ENCODE assay signal across 8 cellular contexts in genomic region chr2:96010320-96011128, GRCh38. TPM values are rescaled to one million over a fixed set of nuclear protein-coding genes. Genes with fewer than 3 reads are reported as not detected.
DNase-seq lines count a peak whose midpoint lies in the region; ATAC-seq, FAIRE-seq and TF ChIP-seq lines count a peak whose summit lies in the region.
"Not testable (repeated sequence)": the region's sequence is repeated elsewhere in the genome, so short reads cannot be mapped to it uniquely, and the experiment has no call there.

No MANE protein-coding gene starts in this region.

- peak overlapping the region; percentile 60; the same call in 1 of the 2 replicates for H3K27ac Mint-ChIP-seq in WTC11
- peak overlapping the region; percentile 81 for H3K27ac Mint-ChIP-seq in stimulated activated effector memory CD8-positive, alpha-beta T cell treated with anti-CD3 and anti-CD28 coated beads, Interleukin-12 subunit alpha, Interleukin-12 subunit beta, amount 100 ng/mL, for 72 hours

- peak overlapping the region; percentile 68 for H3K4me3 ChIP-seq in DOHH2 (ENCODE audit: low read length)
- peak overlapping the region; percentile 55 for H3K4me3 ChIP-seq in GM12878
- peak overlapping the region; percentile 32 to 76 (median 64) for H3K4me3 ChIP-seq in heart right ventricle

- not testable (repeated sequence) for H3K36me3 ChIP-seq in DOHH2 (ENCODE audit: control insufficient read depth, low read length); GM12878 (ENCODE audit: control insufficient read depth in 2 of 2, insufficient read depth in 2 of 2, low read length in 1 of 2); heart right ventricle

- H2AFZ ChIP-seq in GM12878 (ENCODE audit: control insufficient read depth, low read depth, low read length): peak overlapping the region; percentile 71

- peak; percentile 54 for FAIRE-seq in GM12878 (lab: Jason Lieb, UNC)

- in situ Hi-C loops in GM12878 (cut with MboI): loop anchor here (10.0 to 25.0 kb wide), 2 partner anchors 64 to 252 kb away; partner anchors contain the start of genes CIAO1 and TMEM127

- under 1% methylated on average over 32 of the region's 65 CpGs for WGBS in GM12878 (ENCODE audit: insufficient coverage, insufficient replicate concordance, low lambda C conversion rate, missing lambda C conversion rate)
- WGBS in heart right ventricle, 2 donors: 0 to 1% methylated on average over 22 to 34 of the region's 65 CpGs

- ATAC-seq in GM21529 (IDR thresholded peaks at IDR 0.05; ENCODE audit: unreplicated experiment) (peak; percentile 98), HG03565 (IDR thresholded peaks at IDR 0.05; ENCODE audit: unreplicated experiment) (peak; percentile 93), WTC11 (peak; percentile 96), GM12878 (peak; percentile 98), heart right ventricle (peak; percentile 98 to 100 (median 99)), omental fat pad (ENCODE audit: low FRiP score) (peak; percentile 99)
- ATAC-seq in stimulated activated effector memory CD8-positive, alpha-beta T cell treated with anti-CD3 and anti-CD28 coated beads, Interleukin-12 subunit alpha, Interleukin-12 subunit beta, amount 100 ng/mL, for 72 hours: peak; percentile 99

- POLR2A ChIA-PET in WTC11 (lab: Charles Lee); GM12878 (lab: Charles Lee): not testable (repeated sequence)

- not testable (repeated sequence) for H3K36me3 Mint-ChIP-seq in WTC11; stimulated activated effector memory CD8-positive, alpha-beta T cell treated with anti-CD3 and anti-CD28 coated beads, Interleukin-12 subunit alpha, Interleukin-12 subunit beta, amount 100 ng/mL, for 72 hours

- RAD21 ChIA-PET in GM12878 (lab: Charles Lee; ENCODE audit: unreplicated experiment): not testable (repeated sequence)

- H4K20me1 ChIP-seq in DOHH2 (ENCODE audit: control insufficient read depth, insufficient read depth, low read depth, low read length); GM12878 (ENCODE audit: control insufficient read depth, insufficient read depth): not testable (repeated sequence)

- intact Hi-C loops in GM12878 (cut with micrococcal nuclease; ENCODE audit: unreplicated experiment); heart right ventricle (cut with DNase I): not testable (repeated sequence)

- not testable (repeated sequence) for H3K9ac ChIP-seq in GM12878 (ENCODE audit: control insufficient read depth, insufficient read depth, low read length)

- not testable (repeated sequence) for H3K4me1 Mint-ChIP-seq in WTC11; stimulated activated effector memory CD8-positive, alpha-beta T cell treated with anti-CD3 and anti-CD28 coated beads, Interleukin-12 subunit alpha, Interleukin-12 subunit beta, amount 100 ng/mL, for 72 hours

- not testable (repeated sequence) for H3K4me1 ChIP-seq in DOHH2 (ENCODE audit: control insufficient read depth, low read length); GM12878 (ENCODE audit: control insufficient read depth, insufficient read depth, low read length)
- peaks cover 4 to 27% (median 8%) of the 10 kb centered on the region in 9 donors for H3K4me1 ChIP-seq in heart right ventricle

- not testable (repeated sequence) for TF ChIP-seq RAD21 in GM12878 (IDR thresholded peaks at IDR 0.05; ENCODE audit: insufficient read depth, low read depth, low read length)

- H3K27me3 ChIP-seq in DOHH2 (ENCODE audit: control insufficient read depth, low read length); GM12878 (replicated peaks in 1 of 2; ENCODE audit: control insufficient read depth in 2 of 2, insufficient read depth in 2 of 2, low read length in 1 of 2); heart right ventricle: not testable (repeated sequence)

- not testable (repeated sequence) for BruUV-seq in GM12878 (replicated peaks; lab: Mats Ljungman, UMichigan)

- not testable (repeated sequence) for TF ChIP-seq EP300 in GM12878 (IDR thresholded peaks at IDR 0.05; ENCODE audit: borderline replicate concordance in 1 of 2, control insufficient read depth in 1 of 2, low read depth in 2 of 2, low read length in 2 of 2)

- H3K27ac ChIP-seq in DOHH2 (ENCODE audit: low read depth, low read length); GM12878 (ENCODE audit: control insufficient read depth, insufficient read depth): not testable (repeated sequence)
- peak overlapping the region; percentile 69 to 89 (median 85) for H3K27ac ChIP-seq in heart right ventricle

- not testable (repeated sequence) for H3K79me2 ChIP-seq in DOHH2 (ENCODE audit: control insufficient read depth, low read length); GM12878 (ENCODE audit: control insufficient read depth, insufficient read depth, low read length)

- SMC1A ChIA-PET in GM12878 (lab: Charles Lee; ENCODE audit: uncharacterized antibody, unreplicated experiment): interaction anchor here (0.7 to 2.1 kb wide), 3 partner anchors 11 to 508 kb away, joined by 3 to 5 read pairs (median 3); no protein-coding TSS in a partner anchor

- TF ChIP-seq CTCF in DOHH2 (IDR thresholded peaks at IDR 0.05; ENCODE audit: low read depth, low read length, poor library complexity, severe bottlenecking); WTC11 (IDR thresholded peaks at IDR 0.05); GM12878 (IDR thresholded peaks at IDR 0.05 in 2 of 3, conservative IDR thresholded peaks at IDR 0.05 in 1 of 3; ENCODE audit: control insufficient read depth in 2 of 3, extremely low read depth in 1 of 3, insufficient read depth in 1 of 3, low read depth in 3 of 3, low read length in 3 of 3); heart right ventricle (IDR thresholded peaks at IDR 0.05); omental fat pad (IDR thresholded peaks at IDR 0.05): not testable (repeated sequence)

- TF ChIP-seq POLR2A in GM12878 (IDR thresholded peaks at IDR 0.05; ENCODE audit: low read depth, low read length): not testable (repeated sequence)

- H3F3A ChIP-seq in DOHH2 (ENCODE audit: control insufficient read depth, insufficient read depth): not testable (repeated sequence)

- not testable (repeated sequence) for H3K9me3 ChIP-seq in DOHH2 (ENCODE audit: control insufficient read depth, insufficient read depth, low read length); GM12878 (replicated peaks; ENCODE audit: control insufficient read depth, insufficient read depth, low read length); heart right ventricle

- CTCF ChIA-PET in WTC11 (lab: Charles Lee): interaction anchor here (0.6 to 2.2 kb wide), 9 partner anchors 12 to 621 kb away, joined by 3 to 24 read pairs (median 3); partner anchors contain the start of genes ADRA2B and ASTL
- CTCF ChIA-PET in GM12878 (lab: Yijun Ruan, JAX): interaction anchor here (0.9 to 2.7 kb wide), 7 partner anchors 12 to 310 kb away, joined by 3 to 9 read pairs (median 5); no protein-coding TSS in a partner anchor

- peaks cover 10% of the 10 kb centered on the region for H3K9me3 Mint-ChIP-seq in WTC11
- not testable (repeated sequence) for H3K9me3 Mint-ChIP-seq in stimulated activated effector memory CD8-positive, alpha-beta T cell treated with anti-CD3 and anti-CD28 coated beads, Interleukin-12 subunit alpha, Interleukin-12 subunit beta, amount 100 ng/mL, for 72 hours

- DNase-seq in WTC11 (ENCODE audit: low spot score) (peak; percentile 99), heart right ventricle (peak; percentile 96 to 98), omental fat pad (ENCODE audit: low spot score) (peak; percentile 83)
- not testable (repeated sequence) for DNase-seq in GM12878 (ENCODE audit: low read depth, low spot score)
- peak; percentile 93 to 96 for DNase-seq in stimulated activated effector memory CD8-positive, alpha-beta T cell treated with anti-CD3 and anti-CD28 coated beads, Interleukin-12 subunit alpha, Interleukin-12 subunit beta, amount 100 ng/mL, for 72 hours (ENCODE audit: low spot score in 2 of 2)

- H3K4me2 ChIP-seq in DOHH2 (ENCODE audit: low read length) (peak overlapping the region; percentile 61), GM12878 (ENCODE audit: control insufficient read depth, insufficient read depth) (peak overlapping the region; percentile 17; the same call in 1 of the 2 replicates)

- peak overlapping the region; percentile 82 for H3K4me3 Mint-ChIP-seq in WTC11
- peak overlapping the region; percentile 77 for H3K4me3 Mint-ChIP-seq in stimulated activated effector memory CD8-positive, alpha-beta T cell treated with anti-CD3 and anti-CD28 coated beads, Interleukin-12 subunit alpha, Interleukin-12 subunit beta, amount 100 ng/mL, for 72 hours

- H3K9me2 ChIP-seq in DOHH2 (replicated peaks; ENCODE audit: control insufficient read depth, low read length): not testable (repeated sequence)

- peaks cover 30% of the 10 kb centered on the region for H3K27me3 Mint-ChIP-seq in WTC11 (ENCODE audit: low read depth)

RNA-seq across cellular contexts. Expression of gene ANKRD36C, which starts 18.9 kb away (rescaled TPM):
- total RNA-seq in WTC11 (2021) (8.7 to 12.6 TPM (median 11.7 TPM) in 3 replicates), GM12878 (2014; rRNA removed) (23.6 and 29.5 TPM in 2 replicates), GM12878 (2014; rRNA removed; fragmentation: Illumina TruSeq; extraction: Trizol) (39.8 and 43.3 TPM in 2 replicates), GM12878 (2021) (24.1 and 26.2 TPM in 2 replicates), heart right ventricle (1 to 10 TPM; 3.9 to 8.1 (median 7.2) TPM), omental fat pad (10 to 100 TPM; 24.0 to 71.9 (median 27.1) TPM)
- total RNA-seq in GM12878 (2013; cell fraction: nucleolus; rRNA removed): 481 and 487 TPM in 2 replicates
- 3.8 TPM for polyA plus RNA-seq in GM12878 (2011; ENCODE audit: low read depth)
- polyA plus RNA-seq in GM12878 (2011; rRNA removed) (12.5 and 14.7 TPM in 2 replicates), GM12878 (2014; fragmentation: Illumina TruSeq; extraction: Trizol) (12.6 and 12.9 TPM in 2 replicates), GM12878 (2014; fragmentation: Nextera tagmentation; extraction: Ambion mirVana) (10 to 100 TPM in 1 of 2 experiments, 1 to 10 TPM in 1; 3.2 to 15.3 TPM), GM12878 (2014; rRNA removed) (7.5 and 7.6 TPM in 2 replicates), GM12878 (2016; fragmentation: Nextera tagmentation; extraction: Ambion mirVana) (10 to 100 TPM; 24.7 to 29.0 TPM), heart right ventricle (1 to 10 TPM in 1 of 2 donors, under 1 TPM in 1; 0.38 to 5.9 TPM)
- polyA plus RNA-seq in GM12878 (2011; cell fraction: cytosol; rRNA removed): 2.5 and 2.7 TPM in 2 replicates
- 40.1 and 49.2 TPM in 2 replicates for polyA plus RNA-seq in GM12878 (2011; cell fraction: nucleus; rRNA removed)
- 5.3 and 5.9 TPM in 2 replicates for polyA plus RNA-seq in GM12878 (2012)
- 116 and 121 TPM in 2 replicates for polyA minus RNA-seq in GM12878 (2011; rRNA and poly(A)+ RNA removed)
- 6.0 and 8.9 TPM in 2 replicates for polyA minus RNA-seq in GM12878 (2011; cell fraction: cytosol; rRNA and poly(A)+ RNA removed)
- 227 and 281 TPM in 2 replicates for polyA minus RNA-seq in GM12878 (2011; cell fraction: nucleus; rRNA and poly(A)+ RNA removed)

RNA-seq across cellular contexts. Expression of gene GPAT2, which starts 24.2 kb away (rescaled TPM):
- total RNA-seq in WTC11 (2021): 0.20 to 0.66 TPM (median 0.55 TPM) in 3 replicates
- not detected in 2 replicates for total RNA-seq in GM12878 (2013; cell fraction: nucleolus; rRNA removed)
- not detected in 2 replicates for total RNA-seq in GM12878 (2014; rRNA removed)
- total RNA-seq in GM12878 (2014; rRNA removed; fragmentation: Illumina TruSeq; extraction: Trizol): not detected in 2 replicates
- not detected in 2 replicates for total RNA-seq in GM12878 (2021)
- not detected for polyA plus RNA-seq in GM12878 (2011; ENCODE audit: low read depth)
- polyA plus RNA-seq in GM12878 (2011; rRNA removed): not detected in 2 replicates
- polyA plus RNA-seq in GM12878 (2011; cell fraction: cytosol; rRNA removed): not detected in 2 replicates
- 0.01 TPM in 1 of 2 replicates, not detected in the other for polyA plus RNA-seq in GM12878 (2011; cell fraction: nucleus; rRNA removed)
- polyA plus RNA-seq in GM12878 (2012): 0.16 TPM in 1 of 2 replicates, not detected in the other
- polyA plus RNA-seq in GM12878 (2014; fragmentation: Illumina TruSeq; extraction: Trizol): not detected in 2 replicates
- not detected for polyA plus RNA-seq in GM12878 (2014; fragmentation: Nextera tagmentation; extraction: Ambion mirVana)
- polyA plus RNA-seq in GM12878 (2014; rRNA removed): not detected in 2 replicates
- under 1 TPM; 0.04 to 0.05 TPM for polyA plus RNA-seq in GM12878 (2016; fragmentation: Nextera tagmentation; extraction: Ambion mirVana)
- not detected in 2 replicates for polyA minus RNA-seq in GM12878 (2011; rRNA and poly(A)+ RNA removed)
- not detected in 2 replicates for polyA minus RNA-seq in GM12878 (2011; cell fraction: cytosol; rRNA and poly(A)+ RNA removed)
- polyA minus RNA-seq in GM12878 (2011; cell fraction: nucleus; rRNA and poly(A)+ RNA removed): not detected in 2 replicates
- 10 to 100 TPM in 1 of 10 donors, 1 to 10 TPM in 9; 1.7 to 21.6 (median 3.6) TPM for total RNA-seq in heart right ventricle
- 1 to 10 TPM; 4.6 to 9.2 TPM for polyA plus RNA-seq in heart right ventricle
- total RNA-seq in omental fat pad: 10 to 100 TPM in 2 of 4 donors, 1 to 10 TPM in 2; 4.3 to 17.2 (median 11.4) TPM
